27 cellular contexts compared by ENCODE assay signal in genomic region chr2:85429924-85430289, GRCh38. TPM values are rescaled to one million over a fixed set of nuclear protein-coding genes. Genes with fewer than 3 reads are reported as not detected.
DNase-seq lines count a peak whose midpoint lies in the region; ATAC-seq, FAIRE-seq and TF ChIP-seq lines count a peak whose summit lies in the region.
"Had no signal": no experiment of that assay in that cellular context is flagged by ENCODE, and none has a peak within 500 bp of the region (broad histone marks: within the 10 kb centered on the region; RNA-seq: fewer than 3 reads in every experiment).

No MANE protein-coding gene starts in this region.

- H2AK5ac ChIP-seq in mesenchymal stem cell (ENCODE audit: low read length, severe bottlenecking), result no peak overlapping the region

- CTCF ChIA-PET in A549 (lab: Yijun Ruan, JAX), result interaction anchor here (1.0 to 41.9 kb wide), 6 partner anchors 8 to 116 kb away, joined by 3 to 1185 read pairs (median 4); partner anchors contain the start of genes GGCX, MAT2A and SH2D6
- CTCF ChIA-PET in GM12878 (lab: Yijun Ruan, JAX), result interaction anchor here (1.2 to 3.4 kb wide), 3 partner anchors 10 to 122 kb away, joined by 4 to 17 read pairs (median 9); no protein-coding TSS in a partner anchor

- ATAC-seq in A549 (no peak), DND-41 (ENCODE audit: insufficient read depth, low read depth) (peak; percentile 18; the same call in 2 of the 3 replicates), GM12878 (peak; percentile 22), HG02884 (IDR thresholded peaks at IDR 0.05; ENCODE audit: unreplicated experiment) (no peak), HG03095 (IDR thresholded peaks at IDR 0.05; ENCODE audit: unreplicated experiment) (no peak)
- ATAC-seq: foreskin keratinocyte, left lung had no signal

- SMC1A ChIA-PET in GM12878 (lab: Charles Lee; ENCODE audit: uncharacterized antibody, unreplicated experiment), result interaction anchor here (3.2 kb wide), 1 partner anchor 120 kb away, joined by 22 read pairs; no protein-coding TSS in a partner anchor

- RAD21 ChIA-PET in GM12878 (lab: Charles Lee; ENCODE audit: unreplicated experiment), result interaction anchor here (1.8 to 2.6 kb wide), 2 partner anchors 10 to 122 kb away, joined by 5 to 13 read pairs; no protein-coding TSS in a partner anchor

- no peaks in the 10 kb centered on the region for H4K20me1 ChIP-seq in DND-41 (ENCODE audit: insufficient read depth, low read length)
- no peaks in the 10 kb centered on the region for H4K20me1 ChIP-seq in GM12878 (ENCODE audit: control insufficient read depth, insufficient read depth)

- no peak overlapping the region for H4K8ac ChIP-seq in mesenchymal stem cell (ENCODE audit: low read length)

- H3K4ac ChIP-seq in mesenchymal stem cell (ENCODE audit: low read depth in 1 of 2, low read length in 2 of 2), result no peak overlapping the region

- no peak for FAIRE-seq in A549 (lab: Jason Lieb, UNC)
- no peak for FAIRE-seq in GM12878 (lab: Jason Lieb, UNC)
- FAIRE-seq in GM19239 (lab: Jason Lieb, UNC), result no peak
- FAIRE-seq: astrocyte, pancreas had no signal

- H2BK12ac ChIP-seq in mesenchymal stem cell (ENCODE audit: low read length in 2 of 2), result peak overlapping the region in 1 of 2 experiments; percentile 24

- H3K4me3 ChIP-seq in A549 (no peak overlapping the region), DND-41 (ENCODE audit: low read depth in 1 of 2, low read length in 2 of 2) (no peak overlapping the region), GM12878 (no peak overlapping the region), mesenchymal stem cell (ENCODE audit: insufficient read depth in 1 of 2, low read depth in 1 of 2, low read length in 2 of 2) (no peak overlapping the region)
- H3K4me3 ChIP-seq: left lung, pancreas, Peyer's patch, right atrium auricular region, SJCRH30, spleen, tibial artery had no signal

- TF ChIP-seq POLR2A in A549 (IDR thresholded peaks at IDR 0.05; ENCODE audit: low read length), result no peak
- no peak for TF ChIP-seq POLR2A in GM12878 (IDR thresholded peaks at IDR 0.05; ENCODE audit: low read depth, low read length)

- DNase-seq in A549 (ENCODE audit: low read depth in 1 of 2, low spot score in 1 of 2) (no peak), DND-41 (no peak), GM12878 (ENCODE audit: low read depth, low spot score) (no peak), mesenchymal stem cell (no peak), GM19239 (ENCODE audit: insufficient read length, low spot score) (no peak), Ammon's horn (ENCODE audit: low spot score) (no peak)
- DNase-seq: activated CD4-positive, alpha-beta T cell treated with anti-CD3 and anti-CD28 coated beads for 1 hour; activated naive CD4-positive, alpha-beta T cell treated with anti-CD3 and anti-CD28 coated beads, Interleukin-2, amount 50 U/mL, for 16 hours; CD4-positive, alpha-beta T cell; effector CD4-positive, alpha-beta T cell; foreskin keratinocyte; immature natural killer cell; KG1; left lung; naive B cell; NCI-H146; pancreas; Peyer's patch; stimulated activated CD4-positive, alpha-beta T cell treated with anti-CD3 and anti-CD28 coated beads, Interleukin-2, amount 100 ng/mL, for 48 hours; stimulated activated naive CD4-positive, alpha-beta T cell had no signal

- no peaks in the 10 kb centered on the region for H3K27me3 ChIP-seq in DND-41 (ENCODE audit: insufficient read depth, low read length, poor library complexity)
- no peaks in the 10 kb centered on the region for H3K27me3 ChIP-seq in GM12878 (replicated peaks in 1 of 2; ENCODE audit: control insufficient read depth in 2 of 2, insufficient read depth in 2 of 2, low read length in 1 of 2)
- H3K27me3 ChIP-seq in mesenchymal stem cell (ENCODE audit: control insufficient read depth in 1 of 2, insufficient read depth in 1 of 2, low read length in 2 of 2), result no peaks in the 10 kb centered on the region
- H3K27me3 ChIP-seq: foreskin keratinocyte, left lung, pancreas, Peyer's patch, right atrium auricular region, SJCRH30, spleen, tibial artery had no signal

- in situ Hi-C loops in GM12878 (cut with MboI), result no loop called here

- H3K79me1 ChIP-seq in mesenchymal stem cell (replicated peaks; ENCODE audit: low read length, poor library complexity, severe bottlenecking), result no peaks in the 10 kb centered on the region

- TF ChIP-seq RAD21 in A549 (conservative IDR thresholded peaks at IDR 0.05 in 1 of 2, IDR thresholded peaks at IDR 0.05 in 1 of 2) (no peak), GM12878 (IDR thresholded peaks at IDR 0.05; ENCODE audit: insufficient read depth, low read depth, low read length) (no peak)

- H3K14ac ChIP-seq in mesenchymal stem cell (ENCODE audit: low read length in 2 of 2), result no peak overlapping the region

- TF ChIP-seq EP300 in A549 (IDR thresholded peaks at IDR 0.05) (no peak), GM12878 (IDR thresholded peaks at IDR 0.05; ENCODE audit: borderline replicate concordance in 1 of 2, control insufficient read depth in 1 of 2, low read depth in 2 of 2, low read length in 2 of 2) (no peak)

- POLR2A ChIA-PET in A549 (lab: Yijun Ruan, JAX) (interaction anchor here (3.0 to 4.6 kb wide), 2 partner anchors 8 to 110 kb away, joined by 17 to 30 read pairs; partner anchors contain the start of gene MAT2A), GM12878 (lab: Charles Lee) (interaction anchor here (1.1 to 1.4 kb wide), 2 partner anchors 112 to 120 kb away, joined by 3 read pairs; no protein-coding TSS in a partner anchor)

- no peak overlapping the region for H2AFZ ChIP-seq in DND-41 (ENCODE audit: low read depth, low read length)
- H2AFZ ChIP-seq in GM12878 (ENCODE audit: control insufficient read depth, low read depth, low read length), result peak overlapping the region; percentile 17; the same call in 1 of the 2 replicates
- no peak overlapping the region for H2AFZ ChIP-seq in mesenchymal stem cell (ENCODE audit: low read depth, low read length)

- 75% methylated on average over 2 of the region's 2 CpGs for WGBS in A549 (ENCODE audit: missing lambda C conversion rate)
- 43% methylated on average over 2 of the region's 2 CpGs for WGBS in GM12878 (ENCODE audit: insufficient coverage, insufficient replicate concordance, low lambda C conversion rate, missing lambda C conversion rate)
- 100% methylated on average over 2 of the region's 2 CpGs for WGBS in mesenchymal stem cell

- intact Hi-C loops in GM12878 (cut with micrococcal nuclease; ENCODE audit: unreplicated experiment), result loop anchor here (10.0 kb wide), 1 partner anchor 385 kb away; no protein-coding TSS in a partner anchor

- H3K79me2 ChIP-seq in DND-41 (ENCODE audit: insufficient read depth, low read length), result no peaks in the 10 kb centered on the region
- H3K79me2 ChIP-seq in GM12878 (ENCODE audit: control insufficient read depth, insufficient read depth, low read length), result no peaks in the 10 kb centered on the region

- H4K91ac ChIP-seq in mesenchymal stem cell (ENCODE audit: low read length), result no peak overlapping the region

- no peak overlapping the region for H2BK120ac ChIP-seq in mesenchymal stem cell (ENCODE audit: low read depth, low read length)

- H3K4me1 ChIP-seq in A549 (peaks cover 51% of the 10 kb centered on the region), DND-41 (ENCODE audit: insufficient read depth, low read length) (no peaks in the 10 kb centered on the region), GM12878 (ENCODE audit: control insufficient read depth, insufficient read depth, low read length) (no peaks in the 10 kb centered on the region), mesenchymal stem cell (ENCODE audit: control insufficient read depth, insufficient read depth, low read depth, low read length) (peaks cover 35% of the 10 kb centered on the region)
- H3K4me1 ChIP-seq: foreskin keratinocyte had no signal

- no peak overlapping the region for H2BK5ac ChIP-seq in mesenchymal stem cell (ENCODE audit: low read depth, low read length, poor library complexity, severe bottlenecking)

- no TSS peak for BruUV-seq in GM12878 (replicated peaks; lab: Mats Ljungman, UMichigan)

- H3K36me3 ChIP-seq in DND-41 (ENCODE audit: insufficient read depth, low read length) (no peaks in the 10 kb centered on the region), GM12878 (ENCODE audit: control insufficient read depth in 2 of 2, insufficient read depth in 2 of 2, low read length in 1 of 2) (no peaks in the 10 kb centered on the region), mesenchymal stem cell (ENCODE audit: control insufficient read depth in 1 of 2, insufficient read depth in 2 of 2, low read depth in 1 of 2, low read length in 2 of 2) (no peaks in the 10 kb centered on the region)
- H3K36me3 ChIP-seq: left lung, pancreas, Peyer's patch, right atrium auricular region, SJCRH30, spleen, tibial artery had no signal

- peak overlapping the region in 1 of 2 experiments; percentile 13 for H3K18ac ChIP-seq in mesenchymal stem cell (ENCODE audit: low read depth in 1 of 2, low read length in 2 of 2)

- H3K4me2 ChIP-seq in A549 (0 out of 3 replicates have a peak overlapping the region, but pooled peaks have one; percentile 4), DND-41 (ENCODE audit: insufficient read depth, low read length) (no peak overlapping the region), GM12878 (ENCODE audit: control insufficient read depth, insufficient read depth) (no peak overlapping the region), mesenchymal stem cell (ENCODE audit: low read length, poor library complexity, severe bottlenecking) (no peak overlapping the region)

- TF ChIP-seq CTCF in A549 (IDR thresholded peaks at IDR 0.05), result no peak
- no peak for TF ChIP-seq CTCF in DND-41 (IDR thresholded peaks at IDR 0.05; ENCODE audit: borderline replicate concordance, extremely low read depth, low read length, poor library complexity, severe bottlenecking)
- no peak for TF ChIP-seq CTCF in GM12878 (IDR thresholded peaks at IDR 0.05 in 2 of 3, conservative IDR thresholded peaks at IDR 0.05 in 1 of 3; ENCODE audit: control insufficient read depth in 2 of 3, extremely low read depth in 1 of 3, insufficient read depth in 1 of 3, low read depth in 3 of 3, low read length in 3 of 3)

- H2BK15ac ChIP-seq in mesenchymal stem cell (ENCODE audit: low read depth, poor library complexity, severe bottlenecking), result peak overlapping the region; percentile 29

- H3K27ac ChIP-seq in A549, result peak overlapping the region; percentile 62 to 80
- no peak overlapping the region for H3K27ac ChIP-seq in DND-41 (ENCODE audit: low read length)
- H3K27ac ChIP-seq in GM12878 (ENCODE audit: control insufficient read depth, insufficient read depth), result no peak overlapping the region
- H3K27ac ChIP-seq in mesenchymal stem cell (ENCODE audit: low read length, poor library complexity, severe bottlenecking), result no peak overlapping the region
- H3K27ac ChIP-seq: foreskin keratinocyte, left lung, pancreas, Peyer's patch, right atrium auricular region, SJCRH30, spleen, tibial artery had no signal

- no peaks in the 10 kb centered on the region for H3K9me3 ChIP-seq in A549
- H3K9me3 ChIP-seq in DND-41 (ENCODE audit: insufficient read depth, low read length, severe bottlenecking), result no peaks in the 10 kb centered on the region
- no peaks in the 10 kb centered on the region for H3K9me3 ChIP-seq in GM12878 (replicated peaks; ENCODE audit: control insufficient read depth, insufficient read depth, low read length)
- no peaks in the 10 kb centered on the region for H3K9me3 ChIP-seq in mesenchymal stem cell (ENCODE audit: control insufficient read depth, low read length)
- H3K9me3 ChIP-seq: left lung, pancreas, Peyer's patch, right atrium auricular region, SJCRH30, spleen, tibial artery had no signal

- H3K9ac ChIP-seq in DND-41 (ENCODE audit: low read depth, low read length) (no peak overlapping the region), GM12878 (ENCODE audit: control insufficient read depth, insufficient read depth, low read length) (no peak overlapping the region), mesenchymal stem cell (ENCODE audit: low read length) (no peak overlapping the region)

- H3K23ac ChIP-seq in mesenchymal stem cell (ENCODE audit: low read length in 2 of 2), result no peak overlapping the region

RNA-seq across cellular contexts. Expression of gene SH2D6, which starts 11.4 kb away (rescaled TPM):
- 1.3 and 1.8 TPM in 2 replicates for polyA plus RNA-seq in A549 (2011; rRNA removed)
- polyA plus RNA-seq in A549 (2012; cell fraction: cytosol; rRNA removed), result 0.48 and 0.69 TPM in 2 replicates
- polyA plus RNA-seq in A549 (2012; cell fraction: nucleus; rRNA removed), result 2.1 and 3.2 TPM in 2 replicates
- polyA plus RNA-seq in A549 (2017; fragmentation: RNase III; extraction: RNeasy Plus Mini Kit Qiagen cat#74134 plus additional on column Dnase treatment), result 1.4 to 1.5 TPM (median 1.4 TPM) in 3 replicates
- 0.83 and 1.9 TPM in 2 replicates for polyA minus RNA-seq in A549 (2011; rRNA and poly(A)+ RNA removed)
- not detected in 2 replicates for total RNA-seq in GM12878 (2013; cell fraction: nucleolus; rRNA removed)
- total RNA-seq in GM12878 (2014; rRNA removed), result 0.23 TPM in 1 of 2 replicates, not detected in the other
- 0.23 and 0.40 TPM in 2 replicates for total RNA-seq in GM12878 (2014; rRNA removed; fragmentation: Illumina TruSeq; extraction: Trizol)
- 0.43 and 0.59 TPM in 2 replicates for total RNA-seq in GM12878 (2021)
- not detected for polyA plus RNA-seq in GM12878 (2011; ENCODE audit: low read depth)
- polyA plus RNA-seq in GM12878 (2011; rRNA removed), result 0.13 and 0.27 TPM in 2 replicates
- 0.10 TPM in 2 replicates for polyA plus RNA-seq in GM12878 (2011; cell fraction: cytosol; rRNA removed)
- 0.44 and 0.84 TPM in 2 replicates for polyA plus RNA-seq in GM12878 (2011; cell fraction: nucleus; rRNA removed)
- 0.18 TPM in 1 of 2 replicates, not detected in the other for polyA plus RNA-seq in GM12878 (2012)
- not detected in 2 replicates for polyA plus RNA-seq in GM12878 (2014; fragmentation: Illumina TruSeq; extraction: Trizol)
- polyA plus RNA-seq in GM12878 (2014; fragmentation: Nextera tagmentation; extraction: Ambion mirVana), result not detected
- polyA plus RNA-seq in GM12878 (2014; rRNA removed), result 0.99 TPM in 1 of 2 replicates, not detected in the other
- polyA plus RNA-seq in GM12878 (2016; fragmentation: Nextera tagmentation; extraction: Ambion mirVana), result not detected
- polyA minus RNA-seq in GM12878 (2011; rRNA and poly(A)+ RNA removed), result not detected in 2 replicates
- polyA minus RNA-seq in GM12878 (2011; cell fraction: cytosol; rRNA and poly(A)+ RNA removed), result 3.1 TPM in 1 of 2 replicates, not detected in the other
- 0.85 and 1.1 TPM in 2 replicates for polyA minus RNA-seq in GM12878 (2011; cell fraction: nucleus; rRNA and poly(A)+ RNA removed)
- polyA plus RNA-seq in mesenchymal stem cell (2013, experiment 1 of 2), result not detected
- polyA plus RNA-seq in mesenchymal stem cell (2013, experiment 2 of 2), result 0.14 TPM
- total RNA-seq: right atrium auricular region had no signal
- polyA plus RNA-seq: immature natural killer cell had no signal

RNA-seq across cellular contexts. Expression of gene CAPG, which starts 19.7 kb away (rescaled TPM):
- 81.0 and 94.6 TPM in 2 replicates for polyA plus RNA-seq in A549 (2011; rRNA removed)
- 127 and 130 TPM in 2 replicates for polyA plus RNA-seq in A549 (2012; cell fraction: cytosol; rRNA removed)
- 94.4 and 121 TPM in 2 replicates for polyA plus RNA-seq in A549 (2012; cell fraction: nucleus; rRNA removed)
- 53.0 to 61.3 TPM (median 57.5 TPM) in 3 replicates for polyA plus RNA-seq in A549 (2017; fragmentation: RNase III; extraction: RNeasy Plus Mini Kit Qiagen cat#74134 plus additional on column Dnase treatment)
- 57.0 and 66.1 TPM in 2 replicates for polyA minus RNA-seq in A549 (2011; rRNA and poly(A)+ RNA removed)
- 25.6 and 33.4 TPM in 2 replicates for total RNA-seq in GM12878 (2013; cell fraction: nucleolus; rRNA removed)
- 132 and 139 TPM in 2 replicates for total RNA-seq in GM12878 (2014; rRNA removed)
- total RNA-seq in GM12878 (2014; rRNA removed; fragmentation: Illumina TruSeq; extraction: Trizol), result 91.7 and 95.6 TPM in 2 replicates
- total RNA-seq in GM12878 (2021), result 109 and 139 TPM in 2 replicates
- polyA plus RNA-seq in GM12878 (2011; ENCODE audit: low read depth), result 7.1 TPM
- 29.9 and 47.6 TPM in 2 replicates for polyA plus RNA-seq in GM12878 (2011; rRNA removed)
- 68.7 and 99.0 TPM in 2 replicates for polyA plus RNA-seq in GM12878 (2011; cell fraction: cytosol; rRNA removed)
- polyA plus RNA-seq in GM12878 (2011; cell fraction: nucleus; rRNA removed), result 44.1 and 53.0 TPM in 2 replicates
- 15.4 and 29.0 TPM in 2 replicates for polyA plus RNA-seq in GM12878 (2012)
- polyA plus RNA-seq in GM12878 (2014; fragmentation: Illumina TruSeq; extraction: Trizol), result 21.9 and 74.5 TPM in 2 replicates
- polyA plus RNA-seq in GM12878 (2014; fragmentation: Nextera tagmentation; extraction: Ambion mirVana), result 10 to 100 TPM; 26.3 to 65.6 TPM
- 169 and 192 TPM in 2 replicates for polyA plus RNA-seq in GM12878 (2014; rRNA removed)
- 100 to 1,000 TPM; 110 to 129 TPM for polyA plus RNA-seq in GM12878 (2016; fragmentation: Nextera tagmentation; extraction: Ambion mirVana)
- 21.1 and 38.2 TPM in 2 replicates for polyA minus RNA-seq in GM12878 (2011; rRNA and poly(A)+ RNA removed)
- polyA minus RNA-seq in GM12878 (2011; cell fraction: cytosol; rRNA and poly(A)+ RNA removed), result 14.4 and 19.4 TPM in 2 replicates
- 5.7 and 9.5 TPM in 2 replicates for polyA minus RNA-seq in GM12878 (2011; cell fraction: nucleus; rRNA and poly(A)+ RNA removed)
- polyA plus RNA-seq in mesenchymal stem cell (2013, experiment 1 of 2), result 109 TPM
- 105 TPM for polyA plus RNA-seq in mesenchymal stem cell (2013, experiment 2 of 2)

Comparison
In these comparisons a context has a peak if more than half of its experiments do, and no peak if none do; other contexts are left out.
1. ATAC-seq: peak in DND-41 (single experiment) and GM12878 (single experiment); none in A549 (0 of 2), HG02884 (single experiment) and HG03095 (single experiment).
2. H3K27ac ChIP-seq: peak in A549 (2 of 2); none in DND-41 (single experiment), GM12878 (single experiment) and mesenchymal stem cell (single experiment).